9 cellular contexts compared by ENCODE assay signal in the genomic region with DNA sequence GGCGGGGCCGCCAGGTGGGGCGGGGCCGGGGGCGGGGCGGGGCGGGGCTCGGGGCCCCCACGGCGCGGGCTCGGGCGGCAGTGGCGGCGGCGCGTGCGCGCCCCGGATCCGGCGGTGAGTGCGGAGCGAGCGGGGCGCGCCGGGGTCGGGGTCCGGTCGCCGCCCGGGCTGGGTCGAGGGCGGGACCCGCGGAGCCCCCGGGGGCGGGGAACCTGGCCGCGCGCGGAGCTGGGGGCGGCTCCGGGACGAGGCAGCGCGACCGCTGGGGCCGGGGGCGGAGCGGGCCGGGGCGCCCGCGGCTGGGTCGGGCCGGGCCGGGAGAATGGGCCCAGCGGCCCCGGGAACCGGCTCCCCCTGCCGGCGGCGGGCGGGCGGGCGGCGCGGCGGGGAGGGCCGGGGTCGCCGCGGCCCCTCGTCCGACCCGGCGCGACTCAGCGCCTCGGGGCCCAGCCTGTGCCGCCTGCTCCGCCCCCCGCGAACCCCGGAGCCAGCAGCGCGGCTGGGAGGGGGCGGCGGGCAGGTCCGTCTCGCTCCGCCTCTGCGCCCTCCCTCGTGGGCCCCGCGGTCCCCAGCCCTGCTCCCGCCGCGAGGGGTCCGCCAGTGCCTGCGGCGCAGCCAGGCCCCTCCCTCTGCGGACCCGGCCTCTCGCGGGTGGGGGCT. TPM values are rescaled to one million over a fixed set of nuclear protein-coding genes. Genes with fewer than 3 reads are reported as not detected.
DNase-seq lines count a peak whose midpoint lies in the region; ATAC-seq and FAIRE-seq lines count a peak whose summit lies in the region.
"Had no signal": no experiment of that assay in that cellular context is flagged by ENCODE, and none has a peak within 500 bp of the region (broad histone marks: within the 10 kb centered on the region; RNA-seq: fewer than 3 reads in every experiment).

No MANE protein-coding gene starts in this region.

- H3K27ac Mint-ChIP-seq in activated CD8-positive, alpha-beta T cell treated with anti-CD3 and anti-CD28 coated beads, Interleukin-2, amount 10 ng/mL, durations not matched to agents 7 days and 5 days: no peak overlapping the region
- H3K27ac Mint-ChIP-seq in immature natural killer cell: no peak overlapping the region

- POLR2A ChIA-PET in activated CD8-positive, alpha-beta T cell treated with anti-CD3 and anti-CD28 coated beads, Interleukin-2, amount 10 ng/mL, durations not matched to agents 7 days and 5 days (lab: Charles Lee): interaction anchor here (0.9 to 1.6 kb wide), 2 partner anchors 62 to 126 kb away, joined by 3 read pairs; no protein-coding TSS in a partner anchor

- no peak overlapping the region for H3K4me3 Mint-ChIP-seq in activated CD8-positive, alpha-beta T cell treated with anti-CD3 and anti-CD28 coated beads, Interleukin-2, amount 10 ng/mL, durations not matched to agents 7 days and 5 days
- no peak overlapping the region for H3K4me3 Mint-ChIP-seq in immature natural killer cell

- H3K27me3 Mint-ChIP-seq in activated CD8-positive, alpha-beta T cell treated with anti-CD3 and anti-CD28 coated beads, Interleukin-2, amount 10 ng/mL, durations not matched to agents 7 days and 5 days (ENCODE audit: low read depth): peaks cover 7% of the 10 kb centered on the region
- H3K27me3 Mint-ChIP-seq in immature natural killer cell (ENCODE audit: low read depth in 3 of 3): peaks cover 2 to 5% (median 3%) of the 10 kb centered on the region in 3 donors

- H3K36me3 Mint-ChIP-seq in activated CD8-positive, alpha-beta T cell treated with anti-CD3 and anti-CD28 coated beads, Interleukin-2, amount 10 ng/mL, durations not matched to agents 7 days and 5 days (ENCODE audit: low read depth): no peaks in the 10 kb centered on the region
- no peaks in the 10 kb centered on the region for H3K36me3 Mint-ChIP-seq in immature natural killer cell

- FAIRE-seq in HTR-8/SVneo (lab: Jason Lieb, UNC): no peak
- FAIRE-seq: GM18507 had no signal

- CTCF ChIA-PET in activated CD8-positive, alpha-beta T cell treated with anti-CD3 and anti-CD28 coated beads, Interleukin-2, amount 10 ng/mL, durations not matched to agents 7 days and 5 days (lab: Charles Lee): interaction anchor here (1.5 kb wide), 1 partner anchor 181 kb away, joined by 3 read pairs; no protein-coding TSS in a partner anchor

- H3K4me1 Mint-ChIP-seq in activated CD8-positive, alpha-beta T cell treated with anti-CD3 and anti-CD28 coated beads, Interleukin-2, amount 10 ng/mL, durations not matched to agents 7 days and 5 days (ENCODE audit: low read depth): peaks cover 8% of the 10 kb centered on the region
- peaks cover 0 to 2% of the 10 kb centered on the region in 2 donors for H3K4me1 Mint-ChIP-seq in immature natural killer cell

- ATAC-seq in activated CD8-positive, alpha-beta T cell treated with anti-CD3 and anti-CD28 coated beads, Interleukin-2, amount 10 ng/mL, durations not matched to agents 7 days and 5 days: peak; percentile 59
- no peak for ATAC-seq in GM18867 (IDR thresholded peaks at IDR 0.05; ENCODE audit: unreplicated experiment)

- H3K9me3 Mint-ChIP-seq in activated CD8-positive, alpha-beta T cell treated with anti-CD3 and anti-CD28 coated beads, Interleukin-2, amount 10 ng/mL, durations not matched to agents 7 days and 5 days (ENCODE audit: insufficient read depth): no peaks in the 10 kb centered on the region
- no peaks in the 10 kb centered on the region for H3K9me3 Mint-ChIP-seq in immature natural killer cell

- peak; percentile 46 for DNase-seq in stimulated activated CD4-positive, alpha-beta T cell treated with anti-CD3 and anti-CD28 coated beads, Interleukin-15, amount 100 ng/mL, for 24 hours
- no peak for DNase-seq in stimulated activated CD4-positive, alpha-beta T cell treated with anti-CD3 and anti-CD28 coated beads, Interleukin-4, amount 100 ng/mL, for 24 hours
- no peak for DNase-seq in activated CD8-positive, alpha-beta T cell treated with anti-CD3 and anti-CD28 coated beads, Interleukin-2, amount 10 ng/mL, durations not matched to agents 7 days and 5 days
- DNase-seq in immature natural killer cell (peak in 2 of 3 donors; percentile 16 to 21), HTR-8/SVneo (ENCODE audit: insufficient read length, low spot score) (no peak), SW480 (ENCODE audit: low spot score) (no peak), middle frontal gyrus (ENCODE audit: extremely low spot score, low spot score) (no peak)

RNA-seq across cellular contexts. Expression of a gene that starts 3.1 kb away (rescaled TPM):
- 1 to 10 TPM; 1.9 TPM for total RNA-seq in activated CD8-positive, alpha-beta T cell treated with anti-CD3 and anti-CD28 coated beads, Interleukin-2, amount 10 ng/mL, durations not matched to agents 7 days and 5 days
- 1 to 10 TPM in 1 of 3 donors, not detected in 2; 1.6 TPM for polyA plus RNA-seq in immature natural killer cell

RNA-seq across cellular contexts. Expression of a gene that starts 21.4 kb away (rescaled TPM):
- 10 to 100 TPM; 32.7 to 33.7 TPM for total RNA-seq in activated CD8-positive, alpha-beta T cell treated with anti-CD3 and anti-CD28 coated beads, Interleukin-2, amount 10 ng/mL, durations not matched to agents 7 days and 5 days
- 10 to 100 TPM; 34.0 to 40.9 (median 35.2) TPM for polyA plus RNA-seq in immature natural killer cell

RNA-seq across cellular contexts. Expression of a gene that starts 46.5 kb away (rescaled TPM):
- total RNA-seq in activated CD8-positive, alpha-beta T cell treated with anti-CD3 and anti-CD28 coated beads, Interleukin-2, amount 10 ng/mL, durations not matched to agents 7 days and 5 days: under 1 TPM in 1 of 2 experiments, not detected in 1; 0.16 TPM
- polyA plus RNA-seq in immature natural killer cell: under 1 TPM in 1 of 3 donors, not detected in 2; 0.19 TPM

Comparison
In these comparisons a context has a peak if more than half of its experiments do, and no peak if none do; other contexts are left out.
1. DNase-seq: peak in stimulated activated CD4-positive, alpha-beta T cell treated with anti-CD3 and anti-CD28 coated beads, Interleukin-15, amount 100 ng/mL, for 24 hours (single experiment) and immature natural killer cell (2 of 3); none in stimulated activated CD4-positive, alpha-beta T cell treated with anti-CD3 and anti-CD28 coated beads, Interleukin-4, amount 100 ng/mL, for 24 hours (single experiment), activated CD8-positive, alpha-beta T cell treated with anti-CD3 and anti-CD28 coated beads, Interleukin-2, amount 10 ng/mL, durations not matched to agents 7 days and 5 days (single experiment), HTR-8/SVneo (single experiment), SW480 (single experiment) and middle frontal gyrus (single experiment).